Comparison of ENCODE assay signal across 14 cellular contexts in the genomic region with DNA sequence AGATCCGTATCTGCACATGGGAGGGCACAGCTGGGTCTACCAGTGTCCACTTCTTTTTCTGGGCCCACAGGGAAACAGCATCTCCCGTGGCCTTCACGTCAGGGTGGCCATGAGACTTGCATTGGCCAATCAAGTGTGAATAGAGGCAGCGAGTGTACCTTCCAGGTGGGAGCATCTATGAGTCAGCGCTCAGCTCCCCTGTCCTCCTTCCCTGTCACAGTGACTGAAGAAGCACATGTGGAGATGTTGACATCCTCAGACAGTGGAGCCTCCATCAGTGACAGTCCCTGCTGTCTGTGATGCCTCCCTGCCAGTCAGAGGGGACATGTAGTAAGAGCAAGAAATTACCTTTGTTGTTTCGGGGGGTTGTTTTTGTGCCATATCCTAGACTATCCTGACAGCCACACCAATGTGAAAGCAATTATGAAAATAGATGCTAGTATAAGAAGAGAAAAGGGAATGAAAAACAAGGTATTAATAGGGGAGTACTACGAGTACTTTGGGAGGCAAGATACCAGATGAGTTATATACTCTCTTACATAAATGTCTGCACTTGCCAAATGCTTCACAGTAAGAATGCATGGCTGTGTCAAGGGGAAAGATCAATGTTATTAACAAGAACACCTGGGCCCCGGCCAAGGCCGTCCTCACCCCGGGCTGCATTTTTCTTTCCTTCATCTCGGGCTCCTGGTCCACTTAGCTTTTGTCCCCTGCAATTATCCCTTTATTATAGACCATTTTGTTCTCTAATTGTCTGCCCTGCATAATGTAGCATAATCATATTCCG.
DNase-seq lines count a peak whose midpoint lies in the region; ATAC-seq and TF ChIP-seq lines count a peak whose summit lies in the region.
"Had no signal": no experiment of that assay in that cellular context is flagged by ENCODE, and none has a peak within 500 bp of the region (broad histone marks: within the 10 kb centered on the region; RNA-seq: fewer than 3 reads in every experiment).

No MANE protein-coding gene starts in this region.

- no peaks in the 10 kb centered on the region for H3K4me1 Mint-ChIP-seq in Calu3 (ENCODE audit: low read depth, unreplicated experiment)
- no peaks in the 10 kb centered on the region for H3K4me1 Mint-ChIP-seq in activated naive CD8-positive, alpha-beta T cell treated with anti-CD3 and anti-CD28 coated beads, Interleukin-2, amount 50 U/mL, for 24 hours
- H3K4me1 Mint-ChIP-seq: H9 had no signal

- no peaks in the 10 kb centered on the region for H3K9me3 Mint-ChIP-seq in Calu3 (ENCODE audit: low read depth, unreplicated experiment)
- H3K9me3 Mint-ChIP-seq in activated naive CD8-positive, alpha-beta T cell treated with anti-CD3 and anti-CD28 coated beads, Interleukin-2, amount 50 U/mL, for 24 hours: no peaks in the 10 kb centered on the region
- H3K9me3 Mint-ChIP-seq: H9 had no signal

- DNase-seq in heart left ventricle (no peak), right atrium auricular region (ENCODE audit: low spot score) (no peak), NCI-H2227 treated with DMSO at 0.1 percent for 48 hours (lab: John Stamatoyannopoulos, UW) (peak; percentile 95), kidney tubule cell (ENCODE audit: low spot score) (peak; percentile 20), Calu3 (no peak)
- DNase-seq in activated naive CD8-positive, alpha-beta T cell treated with anti-CD3 and anti-CD28 coated beads, Interleukin-2, amount 50 U/mL, for 24 hours: no peak
- DNase-seq: H9, Karpas-422, MG63, NCI-H2029 treated with DMSO at 0.1 percent for 48 hours, NCI-H345, NCI-H526 treated with DMSO at 0.1 percent for 48 hours, PC-3 had no signal

- BruUV-seq in Calu3 (replicated peaks; lab: Mats Ljungman, UMichigan): no TSS peak

- 57 to 66% (median 61%) methylated on average over 12 of the region's 12 CpGs for WGBS in heart left ventricle, 4 donors

- H3K9me3 ChIP-seq in heart left ventricle: no peaks in the 10 kb centered on the region
- no peaks in the 10 kb centered on the region for H3K9me3 ChIP-seq in right atrium auricular region
- H3K9me3 ChIP-seq: MG63 had no signal

- H3K27ac Mint-ChIP-seq in Calu3 (ENCODE audit: unreplicated experiment): no peak overlapping the region
- no peak overlapping the region for H3K27ac Mint-ChIP-seq in activated naive CD8-positive, alpha-beta T cell treated with anti-CD3 and anti-CD28 coated beads, Interleukin-2, amount 50 U/mL, for 24 hours
- H3K27ac Mint-ChIP-seq: H9 had no signal

- peaks cover 35% of the 10 kb centered on the region for H3K27me3 Mint-ChIP-seq in Calu3 (ENCODE audit: unreplicated experiment)
- H3K27me3 Mint-ChIP-seq in activated naive CD8-positive, alpha-beta T cell treated with anti-CD3 and anti-CD28 coated beads, Interleukin-2, amount 50 U/mL, for 24 hours: peaks cover 6% of the 10 kb centered on the region

- peak overlapping the region in 1 of 12 donors; percentile 54 for H3K27ac ChIP-seq in heart left ventricle
- H3K27ac ChIP-seq in right atrium auricular region: no peak overlapping the region

- peaks cover 0 to 13% (median 0%) of the 10 kb centered on the region in 9 donors for H3K27me3 ChIP-seq in heart left ventricle
- H3K27me3 ChIP-seq in right atrium auricular region: no peaks in the 10 kb centered on the region
- H3K27me3 ChIP-seq: MG63 had no signal

- H3K36me3 Mint-ChIP-seq in Calu3 (ENCODE audit: insufficient read depth, unreplicated experiment): no peaks in the 10 kb centered on the region
- no peaks in the 10 kb centered on the region for H3K36me3 Mint-ChIP-seq in activated naive CD8-positive, alpha-beta T cell treated with anti-CD3 and anti-CD28 coated beads, Interleukin-2, amount 50 U/mL, for 24 hours (ENCODE audit: low read depth)

- intact Hi-C loops in heart left ventricle (cut with DNase I): no loop called here
- intact Hi-C loops in Calu3 (cut with micrococcal nuclease; ENCODE audit: unreplicated experiment): no loop called here

- no peak for TF ChIP-seq POLR2A in heart left ventricle (IDR thresholded peaks at IDR 0.05)

- H3K36me3 ChIP-seq in heart left ventricle: no peaks in the 10 kb centered on the region
- no peaks in the 10 kb centered on the region for H3K36me3 ChIP-seq in right atrium auricular region
- H3K36me3 ChIP-seq: MG63 had no signal

- H3K4me1 ChIP-seq in heart left ventricle: peaks cover 0 to 7% (median 0%) of the 10 kb centered on the region in 12 donors
- H3K4me1 ChIP-seq in right atrium auricular region: no peaks in the 10 kb centered on the region

- H3K4me3 Mint-ChIP-seq in Calu3 (ENCODE audit: low read depth, unreplicated experiment): no peak overlapping the region
- no peak overlapping the region for H3K4me3 Mint-ChIP-seq in activated naive CD8-positive, alpha-beta T cell treated with anti-CD3 and anti-CD28 coated beads, Interleukin-2, amount 50 U/mL, for 24 hours
- H3K4me3 Mint-ChIP-seq: H9 had no signal

- TF ChIP-seq CTCF in heart left ventricle (IDR thresholded peaks at IDR 0.05) (no peak), right atrium auricular region (IDR thresholded peaks at IDR 0.05) (no peak), Calu3 (IDR thresholded peaks at IDR 0.05; ENCODE audit: unreplicated experiment) (no peak)

- H3K4me3 ChIP-seq in heart left ventricle (no peak overlapping the region), right atrium auricular region (no peak overlapping the region)
- H3K4me3 ChIP-seq: MG63 had no signal

- CTCF ChIA-PET in Calu3 (lab: Charles Lee): interaction anchor here (0.7 kb wide), 1 partner anchor 169 kb away, joined by 6 read pairs; no protein-coding TSS in a partner anchor

- ATAC-seq in heart left ventricle (peak; percentile 41 to 68 (median 50)), HG02610 (IDR thresholded peaks at IDR 0.05; ENCODE audit: unreplicated experiment) (no peak)
- ATAC-seq in activated naive CD8-positive, alpha-beta T cell treated with anti-CD3 and anti-CD28 coated beads, Interleukin-2, amount 50 U/mL, for 24 hours: no peak
- ATAC-seq: PC-3 had no signal

Comparison
In these comparisons a context has a peak if more than half of its experiments do, and no peak if none do; other contexts are left out.
1. ATAC-seq: peak in heart left ventricle (4 of 4); none in HG02610 (single experiment) and activated naive CD8-positive, alpha-beta T cell treated with anti-CD3 and anti-CD28 coated beads, Interleukin-2, amount 50 U/mL, for 24 hours (single experiment).
2. DNase-seq: peak in NCI-H2227 treated with DMSO at 0.1 percent for 48 hours (single experiment) and kidney tubule cell (single experiment); none in heart left ventricle (0 of 5), right atrium auricular region (single experiment), Calu3 (single experiment) and activated naive CD8-positive, alpha-beta T cell treated with anti-CD3 and anti-CD28 coated beads, Interleukin-2, amount 50 U/mL, for 24 hours (single experiment).